In genomic region chr3:138401834-138402233, GRCh38 we compare ENCODE assay signal across 27 cellular contexts. TPM values are rescaled to one million over a fixed set of nuclear protein-coding genes. Genes with fewer than 3 reads are reported as not detected.
"Had no signal": no experiment of that assay in that cellular context is flagged by ENCODE, and none has a peak within 500 bp of the region (broad histone marks: within the 10 kb centered on the region; RNA-seq: fewer than 3 reads in every experiment).

No MANE protein-coding gene starts in this region.

- H3K4me3 ChIP-seq: ascending aorta, body of pancreas, SK-N-MC had no signal

- H3K27me3 Mint-ChIP-seq: activated CD4-positive, alpha-beta T cell treated with anti-CD3 and anti-CD28 coated beads for 36 hours; activated naive CD4-positive, alpha-beta T cell treated with anti-CD3 and anti-CD28 coated beads, Interleukin-2, amount 50 U/mL, for 24 hours had no signal

- H3K27ac ChIP-seq: ascending aorta, body of pancreas, SK-N-MC, VCaP had no signal

- H3K27ac Mint-ChIP-seq: activated CD4-positive, alpha-beta memory T cell treated with anti-CD3 and anti-CD28 coated beads, Interleukin-2, amount 10 ng/mL, durations not matched to agents 7 days and 5 days; activated CD4-positive, alpha-beta T cell treated with anti-CD3 and anti-CD28 coated beads for 36 hours; activated naive CD4-positive, alpha-beta T cell treated with anti-CD3 and anti-CD28 coated beads, Interleukin-2, amount 50 U/mL, for 24 hours; T-cell had no signal

- H3K9me3 ChIP-seq: ascending aorta, body of pancreas had no signal

- H3K9me3 Mint-ChIP-seq: activated CD4-positive, alpha-beta memory T cell treated with anti-CD3 and anti-CD28 coated beads, Interleukin-2, amount 10 ng/mL, durations not matched to agents 7 days and 5 days; activated naive CD4-positive, alpha-beta T cell treated with anti-CD3 and anti-CD28 coated beads, Interleukin-2, amount 50 U/mL, for 24 hours; central memory CD8-positive, alpha-beta T cell; T-cell had no signal

- H3K4me1 ChIP-seq: ascending aorta had no signal

- H3K4me1 Mint-ChIP-seq: activated CD4-positive, alpha-beta memory T cell treated with anti-CD3 and anti-CD28 coated beads, Interleukin-2, amount 10 ng/mL, durations not matched to agents 7 days and 5 days; activated CD4-positive, alpha-beta T cell treated with anti-CD3 and anti-CD28 coated beads for 36 hours; activated naive CD4-positive, alpha-beta T cell treated with anti-CD3 and anti-CD28 coated beads, Interleukin-2, amount 50 U/mL, for 24 hours; central memory CD8-positive, alpha-beta T cell; T-cell had no signal

- H3K4me3 Mint-ChIP-seq: activated CD4-positive, alpha-beta memory T cell treated with anti-CD3 and anti-CD28 coated beads, Interleukin-2, amount 10 ng/mL, durations not matched to agents 7 days and 5 days; activated CD4-positive, alpha-beta T cell treated with anti-CD3 and anti-CD28 coated beads for 36 hours; activated naive CD4-positive, alpha-beta T cell treated with anti-CD3 and anti-CD28 coated beads, Interleukin-2, amount 50 U/mL, for 24 hours; central memory CD8-positive, alpha-beta T cell; T-cell had no signal

- H3K36me3 Mint-ChIP-seq: activated naive CD4-positive, alpha-beta T cell treated with anti-CD3 and anti-CD28 coated beads, Interleukin-2, amount 50 U/mL, for 24 hours; T-cell had no signal

- DNase-seq: activated CD4-positive, alpha-beta memory T cell treated with anti-CD3 and anti-CD28 coated beads, Interleukin-2, amount 10 ng/mL, durations not matched to agents 7 days and 5 days; activated CD4-positive, alpha-beta T cell treated with anti-CD3 and anti-CD28 coated beads for 36 hours; activated CD4-positive, alpha-beta T cell treated with anti-CD3 and anti-CD28 coated beads, Interleukin-2, amount 50 U/mL, for 1 hour; activated effector memory CD4-positive, alpha-beta T cell treated with Interleukin-2 at 50 U/mL for 16 hours; activated naive CD4-positive, alpha-beta T cell; activated T-cell treated with anti-CD3 and anti-CD28 coated beads for 4 hours; amniotic stem cell; body of pancreas; KG1; NCI-H1092; NCI-H1417; NCI-H1930; NCI-H2171; NCI-H2227 treated with DMSO at 0.1 percent for 48 hours; NCI-H446 treated with DMSO at 0.1 percent for 48 hours; NCI-H526; NCI-H774; T-cell; T-helper 2 cell; T1000 had no signal

- H3K27me3 ChIP-seq: ascending aorta, body of pancreas had no signal

- ATAC-seq: activated CD4-positive, alpha-beta T cell treated with anti-CD3 and anti-CD28 coated beads for 36 hours; body of pancreas; T-cell had no signal

RNA-seq across cellular contexts. Expression of gene ESYT3, which starts 32.6 kb away (rescaled TPM):
- total RNA-seq: ascending aorta, OCI-LY7 had no signal

RNA-seq across cellular contexts. Expression of gene MRAS, which starts 53.5 kb away (rescaled TPM):
- total RNA-seq: activated CD4-positive, alpha-beta memory T cell treated with anti-CD3 and anti-CD28 coated beads, Interleukin-2, amount 10 ng/mL, durations not matched to agents 7 days and 5 days; activated CD8-positive, alpha-beta memory T cell treated with anti-CD3 and anti-CD28 coated beads for 36 hours; OCI-LY7 had no signal
